Comparison of ENCODE assay signal across 22 cellular contexts in the genomic region with DNA sequence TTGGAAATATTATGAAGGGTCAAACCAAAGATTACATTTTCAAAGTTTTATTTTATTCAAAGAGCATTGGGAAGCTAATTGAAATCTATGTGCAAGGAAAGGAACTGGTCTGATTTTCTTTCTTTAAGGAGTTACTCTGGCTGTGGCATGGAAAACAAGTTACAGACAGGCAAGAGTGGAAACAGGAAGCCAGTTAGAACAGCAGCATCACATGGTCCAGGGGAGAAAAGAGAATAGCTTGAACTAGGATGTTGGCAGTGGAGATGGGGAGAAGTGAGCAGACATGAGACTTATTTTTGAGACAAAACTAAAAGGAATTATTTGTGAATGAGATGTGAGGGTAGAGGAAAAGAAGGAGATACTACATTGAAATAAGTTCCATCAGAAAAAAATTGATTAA.
"Had no signal": no experiment of that assay in that cellular context is flagged by ENCODE, and none has a peak within 500 bp of the region (broad histone marks: within the 10 kb centered on the region; RNA-seq: fewer than 3 reads in every experiment).

No MANE protein-coding gene starts in this region.

- H3K4me2 ChIP-seq: smooth muscle cell had no signal

- DNase-seq: dermis blood vessel endothelial cell; effector memory CD4-positive, alpha-beta T cell; left ventricle myocardium superior; lower lobe of right lung; mucosa of descending colon; naive B cell; pancreas; stimulated activated CD4-positive, alpha-beta T cell treated with anti-CD3 and anti-CD28 coated beads, Interleukin-12 subunit alpha, Interleukin-12 subunit beta, amount 100 ng/mL, for 4 hours; stimulated activated CD4-positive, alpha-beta T cell treated with anti-CD3 and anti-CD28 coated beads, Interleukin-1b, Interleukin-23, amount 100 ng/mL, for 48 hours; stimulated activated CD4-positive, alpha-beta T cell treated with anti-CD3 and anti-CD28 coated beads, Interleukin-4, amount 100 ng/mL, for 1 hour; stimulated activated CD8-positive, alpha-beta memory T cell treated with anti-CD3 and anti-CD28 coated beads, Interleukin-4, amount 100 ng/mL, for 48 hours; stimulated activated naive CD4-positive, alpha-beta T cell; stimulated activated naive CD8-positive, alpha-beta T cell treated with anti-CD3 and anti-CD28 coated beads, Interleukin-15, amount 100 ng/mL, for 72 hours; trophoblast cell had no signal

- H3K4me1 ChIP-seq: lower lobe of right lung, pancreas, right atrium auricular region, suprapubic skin had no signal

- H3K27me3 ChIP-seq: neutrophil, pancreas, right atrium auricular region, suprapubic skin had no signal

- H3K36me3 ChIP-seq: lower lobe of right lung, neutrophil, pancreas, right atrium auricular region, suprapubic skin had no signal

- H3K4me3 ChIP-seq: coronary artery, lower lobe of right lung, mucosa of descending colon, pancreas, right atrium auricular region, smooth muscle cell, suprapubic skin had no signal

- H3K27ac ChIP-seq: coronary artery, lower lobe of right lung, neutrophil, pancreas, right atrium auricular region, suprapubic skin had no signal

- H3K9me3 ChIP-seq: lower lobe of right lung, mucosa of descending colon, neutrophil, pancreas, right atrium auricular region, suprapubic skin had no signal

- FAIRE-seq: endometrium, frontal cortex, keratinocyte, pancreas had no signal
